Comparison of ENCODE assay signal across 1 cellular context in the genomic region with DNA sequence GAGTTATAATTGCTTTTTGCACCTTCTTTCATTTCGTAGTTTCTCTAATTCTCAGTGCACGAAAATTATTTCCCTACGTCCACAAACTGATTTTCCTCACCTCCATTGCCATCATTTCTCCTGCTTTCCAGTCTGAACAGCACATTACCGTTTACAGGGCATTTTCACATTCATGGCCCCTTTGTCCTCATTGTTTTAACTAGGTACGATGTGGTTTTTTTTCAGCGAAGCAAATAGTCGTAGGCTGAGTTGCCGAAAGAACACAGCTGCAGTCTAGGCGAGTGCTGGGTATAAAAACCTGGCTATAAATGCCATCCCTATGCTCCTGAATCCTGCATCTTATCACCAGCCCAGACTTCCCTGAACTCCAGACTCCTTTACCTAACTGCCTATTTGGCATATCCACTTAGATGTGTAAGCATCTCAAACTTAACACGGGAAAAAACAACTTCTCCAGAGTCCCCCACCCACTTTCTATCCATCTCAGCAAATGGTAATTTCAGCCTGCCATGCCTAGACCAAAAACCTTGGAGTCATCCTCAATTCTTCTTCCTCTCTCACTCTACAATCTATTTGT.
TF ChIP-seq lines count a peak whose summit lies in the region.

No MANE protein-coding gene starts in this region.

TF ChIP-seq in endothelial cell of umbilical vein, 7 proteins besides CTCF, POLR2A, EP300 and RAD21:
- TF ChIP-seq MYC (IDR thresholded peaks at IDR 0.05; ENCODE audit: low read depth, low read length): no peak
- no peak for TF ChIP-seq POLR2AphosphoS5 (IDR thresholded peaks at IDR 0.05; ENCODE audit: insufficient read depth, low read depth, low read length)
- no peak for TF ChIP-seq FOS (IDR thresholded peaks at IDR 0.05; ENCODE audit: borderline replicate concordance, insufficient read depth, low read length)
- TF ChIP-seq, protein P1, sequence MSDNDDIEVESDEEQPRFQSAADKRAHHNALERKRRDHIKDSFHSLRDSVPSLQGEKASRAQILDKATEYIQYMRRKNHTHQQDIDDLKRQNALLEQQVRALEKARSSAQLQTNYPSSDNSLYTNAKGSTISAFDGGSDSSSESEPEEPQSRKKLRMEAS (IDR thresholded peaks at IDR 0.05; ENCODE audit: insufficient read depth, insufficient read length): no peak
- TF ChIP-seq GATA2 (IDR thresholded peaks at IDR 0.05; ENCODE audit: insufficient read depth, insufficient read length, low read depth, low read length): no peak
TF ChIP-seq in endothelial cell of umbilical vein: peak in this region for 0.
